ENCODE assay signal across 13 cellular contexts in the genomic region with DNA sequence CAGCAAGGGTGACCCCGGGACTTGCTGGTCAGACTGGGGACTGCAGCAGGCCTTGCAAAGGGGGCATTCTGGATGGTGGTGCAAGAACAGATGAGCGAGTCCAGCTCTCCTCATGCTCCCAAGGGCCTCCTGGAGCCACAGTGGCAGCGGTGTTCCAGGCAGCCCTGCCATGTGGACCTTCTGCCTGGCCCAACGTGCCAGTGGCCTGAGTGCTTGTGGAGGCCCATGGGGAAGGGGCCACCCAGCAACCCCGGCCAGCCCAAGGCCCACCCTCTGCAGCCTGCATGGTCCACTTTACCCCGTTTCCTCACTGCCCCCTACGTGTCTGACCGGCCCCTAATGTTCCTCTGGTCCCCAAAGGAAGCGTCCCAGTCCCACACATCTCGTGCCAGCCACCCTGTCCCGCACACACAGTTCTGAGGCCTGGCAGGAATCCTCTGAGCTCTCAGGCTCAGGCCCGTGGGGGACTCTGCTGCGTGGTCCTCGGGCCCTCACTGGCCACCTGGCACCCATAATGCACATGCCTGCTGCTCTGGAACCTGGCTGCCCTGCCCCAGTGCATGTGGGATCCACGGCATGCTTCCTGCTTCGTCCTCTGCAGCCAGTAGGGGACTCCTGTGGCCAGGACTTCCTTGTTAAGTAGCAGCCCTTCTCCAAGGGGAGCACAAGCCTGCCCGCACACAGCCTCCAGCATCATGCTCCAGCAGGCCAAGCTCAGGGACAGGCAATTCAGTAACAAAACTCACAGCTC.
A peak's percentile ranks its signal among the peaks of the same experiment; 100 is the strongest.
DNase-seq lines count a peak whose midpoint lies in the region; ATAC-seq and TF ChIP-seq lines count a peak whose summit lies in the region.
"Had no signal": no experiment of that assay in that cellular context is flagged by ENCODE, and none has a peak within 500 bp of the region (broad histone marks: within the 10 kb centered on the region; RNA-seq: fewer than 3 reads in every experiment).

No MANE protein-coding gene starts in this region.

- no peaks in the 10 kb centered on the region for H3K4me1 ChIP-seq in liver (ENCODE audit: control insufficient read depth in 4 of 4, insufficient read depth in 4 of 4, low read length in 3 of 4)
- H3K4me1 ChIP-seq: SJSA1 had no signal

- H3K27ac ChIP-seq in liver (ENCODE audit: low read depth in 1 of 2, low read length in 2 of 2) = no peak overlapping the region
- H3K27ac ChIP-seq: SJSA1 had no signal

- peak in 1 of 2 donors; percentile 51 for TF ChIP-seq RAD21 in liver (IDR thresholded peaks at IDR 0.05)

- ATAC-seq in GM18873 (IDR thresholded peaks at IDR 0.05; ENCODE audit: low FRiP score, unreplicated experiment) (no peak), GM21515 (IDR thresholded peaks at IDR 0.05; ENCODE audit: unreplicated experiment) (no peak)

- DNase-seq in D341Med (ENCODE audit: low spot score) (peak; percentile 30), HuH-7 (ENCODE audit: low spot score) (peak; percentile 45), cerebellar cortex (ENCODE audit: low spot score) (peak; percentile 24), SIG-M5 treated with dmso at 0.1 percent for 504 hours (lab: John Stamatoyannopoulos, UW; ENCODE audit: unreplicated experiment) (no peak)
- no peak for DNase-seq in activated CD4-positive, alpha-beta T cell treated with anti-CD3 and anti-CD28 coated beads, Interleukin-2, amount 50 U/mL, for 4 hours
- DNase-seq: activated CD4-positive, alpha-beta T cell treated with anti-CD3 and anti-CD28 coated beads for 48 hours; activated naive CD4-positive, alpha-beta T cell treated with Interleukin-2 at 50 U/mL for 16 hours; DMS79; NCI-H2227 treated with DMSO at 0.1 percent for 48 hours had no signal

- H3K4me3 ChIP-seq in liver (ENCODE audit: low read depth in 1 of 3, low read length in 3 of 3) = no peak overlapping the region
- H3K4me3 ChIP-seq: SJSA1 had no signal

- TF ChIP-seq CTCF in liver (IDR thresholded peaks at IDR 0.05; ENCODE audit: low read depth, low read length, missing input control) = peak; percentile 13

- H3K36me3 ChIP-seq in liver (ENCODE audit: control insufficient read depth in 4 of 4, insufficient read depth in 3 of 4, low read depth in 1 of 4, low read length in 3 of 4) = peaks cover 6 to 39% (median 16%) of the 10 kb centered on the region in 4 donors

- H3K9me3 ChIP-seq in liver (ENCODE audit: control insufficient read depth in 4 of 4, low read length in 3 of 4) = no peaks in the 10 kb centered on the region
- H3K9me3 ChIP-seq: SJSA1 had no signal

- no peaks in the 10 kb centered on the region for H3K27me3 ChIP-seq in liver (ENCODE audit: control insufficient read depth in 4 of 4, insufficient read depth in 4 of 4, low read length in 3 of 4)
- H3K27me3 ChIP-seq: SJSA1 had no signal

- WGBS in liver = 86% methylated on average over 17 of the region's 17 CpGs

- no peak overlapping the region for H3K9ac ChIP-seq in liver (ENCODE audit: low read depth in 1 of 2, low read length in 2 of 2)

TF ChIP-seq in liver, 16 proteins besides CTCF, POLR2A, EP300 and RAD21:
- TF ChIP-seq EGR1 (IDR thresholded peaks at IDR 0.05; ENCODE audit: low read depth in 2 of 2) = no peak
- no peak for TF ChIP-seq GABPA (IDR thresholded peaks at IDR 0.05 in 1 of 2, conservative IDR thresholded peaks at IDR 0.05 in 1 of 2)
- TF ChIP-seq FOXA2 (IDR thresholded peaks at IDR 0.05) = no peak
- no peak for TF ChIP-seq YY1 (IDR thresholded peaks at IDR 0.05)
- TF ChIP-seq MAX (IDR thresholded peaks at IDR 0.05) = no peak

Comparison
In these comparisons a context has a peak if more than half of its experiments do, and no peak if none do; other contexts are left out.
1. DNase-seq: peak in D341Med (single experiment), HuH-7 (single experiment) and cerebellar cortex (single experiment); none in activated CD4-positive, alpha-beta T cell treated with anti-CD3 and anti-CD28 coated beads, Interleukin-2, amount 50 U/mL, for 4 hours (0 of 2) and SIG-M5 treated with dmso at 0.1 percent for 504 hours (single experiment).